Comparison of ENCODE assay signal across 9 cellular contexts in the genomic region with DNA sequence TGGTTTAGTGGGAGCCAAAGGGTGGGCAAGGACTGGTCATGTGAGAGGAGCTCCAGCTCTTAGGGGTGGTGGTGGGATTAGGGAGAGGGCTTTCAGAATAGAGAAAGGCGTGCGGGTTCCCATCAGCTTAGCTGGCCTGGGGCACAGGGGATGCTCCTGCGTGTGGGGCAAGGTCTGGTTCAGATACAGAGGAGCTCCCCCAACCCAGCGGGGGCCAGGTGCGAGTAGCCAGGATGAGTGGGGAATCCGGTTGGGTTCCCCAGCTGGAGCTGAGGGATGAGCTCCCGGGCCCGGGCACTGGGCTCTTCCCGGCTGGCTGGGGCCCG. TPM values are rescaled to one million over a fixed set of nuclear protein-coding genes. Genes with fewer than 3 reads are reported as not detected.
DNase-seq lines count a peak whose midpoint lies in the region; ATAC-seq and TF ChIP-seq lines count a peak whose summit lies in the region.
"Had no signal": no experiment of that assay in that cellular context is flagged by ENCODE, and none has a peak within 500 bp of the region (broad histone marks: within the 10 kb centered on the region; RNA-seq: fewer than 3 reads in every experiment).

No MANE protein-coding gene starts in this region.

- peak overlapping the region; percentile 85 to 86 for H3K9ac ChIP-seq in mucosa of rectum (ENCODE audit: low read depth in 1 of 2, low read length in 2 of 2)

- no peaks in the 10 kb centered on the region for H3K27me3 ChIP-seq in breast epithelium
- no peaks in the 10 kb centered on the region for H3K27me3 ChIP-seq in mucosa of rectum (ENCODE audit: control insufficient read depth in 2 of 2, insufficient read depth in 2 of 2, low read length in 2 of 2)

- no peak for DNase-seq in GM12864 (ENCODE audit: low read depth)
- DNase-seq in breast epithelium (ENCODE audit: low spot score in 2 of 2), result peak in 1 of 2 donors; percentile 36
- no peak for DNase-seq in DMS53 treated with DMSO at 0.1 percent for 48 hours (lab: John Stamatoyannopoulos, UW; ENCODE audit: unreplicated experiment)
- DNase-seq in amniotic stem cell (lab: John Stamatoyannopoulos, UW), result no peak
- no peak for DNase-seq in putamen (ENCODE audit: low spot score)

- intact Hi-C loops in breast epithelium (cut with DNase I; ENCODE audit: low total_unique reads), result no loop called here

- H3K36me3 ChIP-seq in breast epithelium (no peaks in the 10 kb centered on the region), mucosa of rectum (ENCODE audit: control insufficient read depth in 2 of 2, insufficient read depth in 2 of 2, low read length in 2 of 2) (no peaks in the 10 kb centered on the region)

- no peak for TF ChIP-seq EP300 in Ishikawa (IDR thresholded peaks at IDR 0.05; ENCODE audit: borderline replicate concordance)

- H3K4me1 ChIP-seq in breast epithelium (peaks cover 5 to 8% of the 10 kb centered on the region in 2 donors), mucosa of rectum (ENCODE audit: control insufficient read depth in 2 of 2, insufficient read depth in 2 of 2, low read length in 2 of 2) (peaks cover 24 to 27% of the 10 kb centered on the region in 2 donors)

- H3K9me3 ChIP-seq in breast epithelium, result no peaks in the 10 kb centered on the region
- H3K9me3 ChIP-seq in mucosa of rectum (ENCODE audit: control insufficient read depth in 2 of 2, low read length in 2 of 2), result no peaks in the 10 kb centered on the region

- no peak for TF ChIP-seq CTCF in GM12864 (IDR thresholded peaks at IDR 0.05; ENCODE audit: low read depth, low read length, missing control alignments)
- no peak for TF ChIP-seq CTCF in breast epithelium (IDR thresholded peaks at IDR 0.05)

- H3K4me3 ChIP-seq in GM12864 (ENCODE audit: low read depth, low read length) (peak overlapping the region; percentile 79), breast epithelium (peak overlapping the region; percentile 76 to 85 (median 80)), mucosa of rectum (ENCODE audit: low read length in 2 of 2) (peak overlapping the region; percentile 76 to 79)

- no peak for ATAC-seq in GM18873 (IDR thresholded peaks at IDR 0.05; ENCODE audit: low FRiP score, unreplicated experiment)

- H3K27ac ChIP-seq in breast epithelium, result peak overlapping the region; percentile 88 to 93
- H3K27ac ChIP-seq in mucosa of rectum (ENCODE audit: low read depth in 2 of 2, low read length in 2 of 2), result peak overlapping the region; percentile 79 to 88

- no peak for TF ChIP-seq POLR2A in breast epithelium (IDR thresholded peaks at IDR 0.05)

- no peak for TF ChIP-seq RAD21 in Ishikawa (IDR thresholded peaks at IDR 0.05; ENCODE audit: low read depth)

TF ChIP-seq in Ishikawa, 13 proteins besides CTCF, POLR2A, EP300 and RAD21:
- TF ChIP-seq TCF12 (IDR thresholded peaks at IDR 0.05; ENCODE audit: low read depth), result 0 out of 2 replicates have a peak, but pooled peaks have one; percentile 10
- no peak for TF ChIP-seq FOXM1 (IDR thresholded peaks at IDR 0.05; ENCODE audit: borderline replicate concordance, low read depth)

RNA-seq across cellular contexts. Expression of a gene that starts 0.6 kb away (rescaled TPM):
- 10 to 100 TPM; 37.8 to 54.2 (median 42.3) TPM for total RNA-seq in breast epithelium

RNA-seq across cellular contexts. Expression of a gene that starts 13.3 kb away (rescaled TPM):
- total RNA-seq in breast epithelium, result 10 to 100 TPM in 1 of 3 donors, 1 to 10 TPM in 2; 3.5 to 10.7 (median 3.9) TPM

RNA-seq across cellular contexts. Expression of a gene that starts 14.4 kb away (rescaled TPM):
- total RNA-seq in breast epithelium, result 10 to 100 TPM; 66.4 to 84.5 (median 69.8) TPM

RNA-seq across cellular contexts. Expression of a gene that starts 15.9 kb away (rescaled TPM):
- total RNA-seq in breast epithelium, result not detected
- total RNA-seq: SK-MEL-5 had no signal

RNA-seq across cellular contexts. Expression of a gene that starts 25.2 kb away (rescaled TPM):
- total RNA-seq in breast epithelium, result 10 to 100 TPM; 73.6 to 84.3 (median 80.0) TPM
